1 cellular context compared by ENCODE assay signal in the genomic region with DNA sequence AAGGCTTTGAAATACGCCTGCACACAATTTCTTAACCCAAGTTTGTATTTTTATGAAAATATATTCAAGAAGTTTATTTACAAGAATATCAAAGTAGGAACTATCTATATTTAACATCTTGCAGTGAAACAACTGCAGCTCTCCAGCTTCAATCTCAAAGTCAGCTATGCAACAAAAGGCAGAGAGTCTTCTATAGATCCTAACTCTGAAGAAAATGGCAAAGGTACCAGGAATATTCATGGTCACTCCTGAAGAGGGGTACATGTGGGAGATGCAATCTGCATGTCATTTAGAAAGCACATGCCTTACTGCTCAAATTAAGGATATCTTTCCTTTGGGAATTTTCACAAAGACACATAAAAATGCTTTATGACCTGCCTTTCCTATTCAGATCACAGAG.
TF ChIP-seq lines count a peak whose summit lies in the region.

No MANE protein-coding gene starts in this region.

TF ChIP-seq in neural cell, 6 proteins besides CTCF, POLR2A, EP300 and RAD21:
- TF ChIP-seq POLR2AphosphoS5 (IDR thresholded peaks at IDR 0.05): no peak
- TF ChIP-seq SMC3 (conservative IDR thresholded peaks at IDR 0.05; ENCODE audit: poor library complexity): no peak
- TF ChIP-seq, protein P1, sequence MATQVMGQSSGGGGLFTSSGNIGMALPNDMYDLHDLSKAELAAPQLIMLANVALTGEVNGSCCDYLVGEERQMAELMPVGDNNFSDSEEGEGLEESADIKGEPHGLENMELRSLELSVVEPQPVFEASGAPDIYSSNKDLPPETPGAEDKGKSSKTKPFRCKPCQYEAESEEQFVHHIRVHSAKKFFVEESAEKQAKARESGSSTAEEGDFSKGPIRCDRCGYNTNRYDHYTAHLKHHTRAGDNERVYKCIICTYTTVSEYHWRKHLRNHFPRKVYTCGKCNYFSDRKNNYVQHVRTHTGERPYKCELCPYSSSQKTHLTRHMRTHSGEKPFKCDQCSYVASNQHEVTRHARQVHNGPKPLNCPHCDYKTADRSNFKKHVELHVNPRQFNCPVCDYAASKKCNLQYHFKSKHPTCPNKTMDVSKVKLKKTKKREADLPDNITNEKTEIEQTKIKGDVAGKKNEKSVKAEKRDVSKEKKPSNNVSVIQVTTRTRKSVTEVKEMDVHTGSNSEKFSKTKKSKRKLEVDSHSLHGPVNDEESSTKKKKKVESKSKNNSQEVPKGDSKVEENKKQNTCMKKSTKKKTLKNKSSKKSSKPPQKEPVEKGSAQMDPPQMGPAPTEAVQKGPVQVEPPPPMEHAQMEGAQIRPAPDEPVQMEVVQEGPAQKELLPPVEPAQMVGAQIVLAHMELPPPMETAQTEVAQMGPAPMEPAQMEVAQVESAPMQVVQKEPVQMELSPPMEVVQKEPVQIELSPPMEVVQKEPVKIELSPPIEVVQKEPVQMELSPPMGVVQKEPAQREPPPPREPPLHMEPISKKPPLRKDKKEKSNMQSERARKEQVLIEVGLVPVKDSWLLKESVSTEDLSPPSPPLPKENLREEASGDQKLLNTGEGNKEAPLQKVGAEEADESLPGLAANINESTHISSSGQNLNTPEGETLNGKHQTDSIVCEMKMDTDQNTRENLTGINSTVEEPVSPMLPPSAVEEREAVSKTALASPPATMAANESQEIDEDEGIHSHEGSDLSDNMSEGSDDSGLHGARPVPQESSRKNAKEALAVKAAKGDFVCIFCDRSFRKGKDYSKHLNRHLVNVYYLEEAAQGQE (IDR thresholded peaks at IDR 0.05; ENCODE audit: borderline replicate concordance): no peak
